19 cellular contexts compared by ENCODE assay signal in genomic region chr5:150614651-150615040, GRCh38. TPM values are rescaled to one million over a fixed set of nuclear protein-coding genes. Genes with fewer than 3 reads are reported as not detected.
DNase-seq lines count a peak whose midpoint lies in the region; ATAC-seq and TF ChIP-seq lines count a peak whose summit lies in the region.
"Had no signal": no experiment of that assay in that cellular context is flagged by ENCODE, and none has a peak within 500 bp of the region (broad histone marks: within the 10 kb centered on the region; RNA-seq: fewer than 3 reads in every experiment).

No MANE protein-coding gene starts in this region.

- intact Hi-C loops in Panc1 (cut with micrococcal nuclease; ENCODE audit: unreplicated experiment) (no loop called here), thyroid gland (cut with DNase I) (no loop called here)

- H3K4me3 ChIP-seq in Panc1 (ENCODE audit: low read depth in 2 of 2, low read length in 2 of 2), result no peak overlapping the region
- H3K4me3 ChIP-seq in coronary artery, result peak overlapping the region; percentile 37
- H3K4me3 ChIP-seq in muscle layer of duodenum (ENCODE audit: low read depth in 1 of 2, low read length in 2 of 2), result no peak overlapping the region
- H3K4me3 ChIP-seq in thyroid gland (replicated peaks in 1 of 3), result no peak overlapping the region
- H3K4me3 ChIP-seq: GM23338, tibial nerve had no signal

- in situ Hi-C loops in Panc1 (cut with HindIII; ENCODE audit: low pct_unique_long_range_greater_than_20kb, low sequenced_read_pairs), result no loop called here

- TF ChIP-seq POLR2A in thyroid gland (IDR thresholded peaks at IDR 0.05), result no peak

- no peak for TF ChIP-seq CTCF in Panc1 (IDR thresholded peaks at IDR 0.05)
- no peak for TF ChIP-seq CTCF in coronary artery (IDR thresholded peaks at IDR 0.05)
- no peak for TF ChIP-seq CTCF in thyroid gland (IDR thresholded peaks at IDR 0.05)

- POLR2A ChIA-PET in Panc1 (lab: Charles Lee), result no interaction called here

- BruUV-seq in Panc1 (replicated peaks; lab: Mats Ljungman, UMichigan), result no TSS peak

- peak overlapping the region; percentile 48; the same call in 1 of the 2 replicates for H3K27ac ChIP-seq in Panc1 (ENCODE audit: low read length)
- peak overlapping the region; percentile 88 to 93 for H3K27ac ChIP-seq in coronary artery
- peak overlapping the region; percentile 32 for H3K27ac ChIP-seq in muscle layer of duodenum (ENCODE audit: low read length)
- H3K27ac ChIP-seq in thyroid gland, result peak overlapping the region in 2 of 3 donors; percentile 48 to 60

- H3K4me1 ChIP-seq in Panc1 (ENCODE audit: control insufficient read depth, insufficient read depth, low read length) (peaks cover 39% of the 10 kb centered on the region), muscle layer of duodenum (ENCODE audit: control insufficient read depth in 1 of 2, insufficient read depth in 2 of 2, low read length in 2 of 2) (peaks cover 70 to 89% of the 10 kb centered on the region in 2 donors), thyroid gland (peaks cover 21 to 75% of the 10 kb centered on the region in 2 donors)

- H3K27me3 ChIP-seq in Panc1 (ENCODE audit: control insufficient read depth, insufficient read depth, low read length) (no peaks in the 10 kb centered on the region), muscle layer of duodenum (ENCODE audit: low read depth, low read length) (no peaks in the 10 kb centered on the region), thyroid gland (no peaks in the 10 kb centered on the region)
- H3K27me3 ChIP-seq: tibial nerve had no signal

- DNase-seq in Panc1 (ENCODE audit: low read depth, low spot score) (no peak), coronary artery (ENCODE audit: low spot score) (no peak), thyroid gland (no peak), NCI-H2227 (lab: John Stamatoyannopoulos, UW; ENCODE audit: unreplicated experiment) (no peak), T-helper 1 cell (no peak)
- DNase-seq: activated CD4-positive, alpha-beta memory T cell treated with anti-CD3 and anti-CD28 coated beads, Interleukin-2, amount 10 ng/mL, durations not matched to agents 7 days and 5 days; activated naive CD4-positive, alpha-beta T cell; AML-193; islet precursor cell; NCI-H1417; NCI-H774; PC-3; T-helper 2 cell had no signal

- ATAC-seq in Panc1 (no peak), GM18858 (IDR thresholded peaks at IDR 0.05; ENCODE audit: unreplicated experiment) (no peak)
- ATAC-seq: PC-3; stimulated activated effector memory CD8-positive, alpha-beta T cell treated with anti-CD3 and anti-CD28 coated beads, Interleukin-12 subunit alpha, Interleukin-12 subunit beta, amount 100 ng/mL, for 72 hours had no signal

- WGBS in thyroid gland, 2 donors, result 73 to 89% methylated on average over 4 of the region's 4 CpGs

- H3K9me3 ChIP-seq in Panc1 (ENCODE audit: control insufficient read depth, insufficient read depth, low read depth, low read length), result no peaks in the 10 kb centered on the region
- H3K9me3 ChIP-seq in muscle layer of duodenum (ENCODE audit: control insufficient read depth in 1 of 2, low read length in 2 of 2), result no peaks in the 10 kb centered on the region
- no peaks in the 10 kb centered on the region for H3K9me3 ChIP-seq in thyroid gland
- H3K9me3 ChIP-seq: tibial nerve had no signal

- CTCF ChIA-PET in Panc1 (lab: Charles Lee), result no interaction called here

- H3K36me3 ChIP-seq in Panc1 (ENCODE audit: control insufficient read depth, insufficient read depth, low read length) (no peaks in the 10 kb centered on the region), muscle layer of duodenum (ENCODE audit: control insufficient read depth in 1 of 2, insufficient read depth in 2 of 2, low read length in 2 of 2) (no peaks in the 10 kb centered on the region), thyroid gland (no peaks in the 10 kb centered on the region)
- H3K36me3 ChIP-seq: tibial nerve had no signal

RNA-seq across cellular contexts. Expression of gene SYNPO, which starts 25.8 kb away (rescaled TPM):
- 82.8 TPM for total RNA-seq in Panc1 (2021; ENCODE audit: unreplicated experiment)
- polyA plus RNA-seq in Panc1 (2012; ENCODE audit: insufficient read length), result 66.3 TPM
- 10 to 100 TPM in 3 of 4 donors, 1 to 10 TPM in 1; 8.8 to 19.3 (median 14.1) TPM for total RNA-seq in thyroid gland
- total RNA-seq: SK-MEL-5 had no signal

RNA-seq across cellular contexts. Expression of gene MYOZ3, which starts 46.4 kb away (rescaled TPM):
- total RNA-seq in Panc1 (2021; ENCODE audit: unreplicated experiment) (1.7 TPM), thyroid gland (under 1 TPM in 3 of 4 donors, not detected in 1; 0.11 to 0.29 (median 0.13) TPM)
- polyA plus RNA-seq in Panc1 (2012; ENCODE audit: insufficient read length), result 1.9 TPM
- total RNA-seq: PC-3, SK-MEL-5 had no signal

Comparison
In these comparisons a context has a peak if more than half of its experiments do, and no peak if none do; other contexts are left out.
1. H3K27ac ChIP-seq: peak in every context shown above with its lines; median percentile 90 in coronary artery; 54 in thyroid gland; 48 in Panc1; 32 in muscle layer of duodenum.